Comparison of ENCODE assay signal across 2 cellular contexts in the genomic region with DNA sequence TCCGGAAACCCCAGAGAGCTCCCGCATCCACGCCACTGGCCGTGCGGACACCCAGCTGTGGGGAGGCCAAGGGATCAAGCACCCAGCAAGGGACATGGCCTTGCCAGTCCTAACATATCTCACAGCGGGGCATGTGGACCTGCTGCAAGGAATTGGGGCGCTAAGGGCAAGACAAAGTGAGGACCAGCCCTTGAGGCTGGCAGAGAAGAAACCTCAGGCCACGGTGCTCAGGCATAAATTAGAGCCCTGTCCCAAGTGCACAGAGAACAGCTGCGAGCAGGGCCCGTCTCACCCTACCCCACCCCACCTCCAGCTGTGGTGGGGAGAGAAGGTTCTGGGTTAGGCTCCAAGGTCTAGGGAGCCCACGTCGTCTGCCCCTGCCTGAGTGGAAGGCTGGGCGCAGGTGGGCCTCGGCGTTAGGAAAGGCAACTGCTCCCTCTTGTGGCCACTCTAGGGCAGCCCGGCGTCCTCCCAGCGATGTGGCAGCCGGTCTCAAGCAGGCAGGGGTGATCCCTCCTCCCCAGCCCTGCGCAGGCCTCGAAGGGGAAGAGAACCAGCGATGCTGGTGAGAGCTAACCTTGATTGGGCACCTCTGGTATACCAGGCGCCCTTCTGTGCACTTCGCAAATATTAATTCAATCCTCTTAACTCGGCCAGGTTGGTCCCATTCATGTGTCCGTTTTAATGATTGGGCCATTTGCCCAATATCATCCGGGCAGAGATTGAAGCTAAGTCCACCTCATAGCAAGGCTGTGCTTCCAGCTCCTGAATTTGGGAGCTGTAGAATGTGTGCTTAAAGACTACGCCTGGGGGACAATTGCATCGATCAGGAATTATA.
TF ChIP-seq lines count a peak whose summit lies in the region.

No MANE protein-coding gene starts in this region.

TF ChIP-seq in HEK293, 187 proteins besides CTCF, POLR2A, EP300 and RAD21 (continued from another document):
- TF ChIP-seq ZFP69B (tag by site-specific recombination; IDR thresholded peaks at IDR 0.05): 0 out of 2 replicates have a peak, but pooled peaks have one; percentile 41
- peak; percentile 13; the same call in 1 of the 2 replicates for TF ChIP-seq ZIC2 (tag by site-specific recombination; IDR thresholded peaks at IDR 0.05)
- peak; percentile 79 for TF ChIP-seq ZBTB48 (tag by site-specific recombination; IDR thresholded peaks at IDR 0.05)
- no peak for TF ChIP-seq ZNF488 (tag by site-specific recombination; IDR thresholded peaks at IDR 0.05)
- TF ChIP-seq OVOL3 (tag by site-specific recombination; IDR thresholded peaks at IDR 0.05): no peak
- 0 out of 2 replicates have a peak, but pooled peaks have one; percentile 29 for TF ChIP-seq PRDM10 (tag by site-specific recombination; IDR thresholded peaks at IDR 0.05)
- peak; percentile 68; the same call in 1 of the 2 replicates for TF ChIP-seq ZSCAN30 (tag by site-specific recombination; IDR thresholded peaks at IDR 0.05)
- TF ChIP-seq SCRT2 (tag by site-specific recombination; IDR thresholded peaks at IDR 0.05): peak; percentile 38; the same call in 1 of the 2 replicates
- no peak for TF ChIP-seq ZNF623 (tag by site-specific recombination; IDR thresholded peaks at IDR 0.05)
- peak; percentile 96 for TF ChIP-seq ZNF654 (tag by site-specific recombination; IDR thresholded peaks at IDR 0.05; ENCODE audit: low read depth)
- TF ChIP-seq, protein P1, sequence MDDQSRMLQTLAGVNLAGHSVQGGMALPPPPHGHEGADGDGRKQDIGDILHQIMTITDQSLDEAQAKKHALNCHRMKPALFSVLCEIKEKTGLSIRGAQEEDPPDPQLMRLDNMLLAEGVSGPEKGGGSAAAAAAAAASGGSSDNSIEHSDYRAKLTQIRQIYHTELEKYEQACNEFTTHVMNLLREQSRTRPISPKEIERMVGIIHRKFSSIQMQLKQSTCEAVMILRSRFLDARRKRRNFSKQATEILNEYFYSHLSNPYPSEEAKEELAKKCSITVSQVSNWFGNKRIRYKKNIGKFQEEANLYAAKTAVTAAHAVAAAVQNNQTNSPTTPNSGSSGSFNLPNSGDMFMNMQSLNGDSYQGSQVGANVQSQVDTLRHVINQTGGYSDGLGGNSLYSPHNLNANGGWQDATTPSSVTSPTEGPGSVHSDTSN (CRISPR knock-in tag; IDR thresholded peaks at IDR 0.05): peak; percentile 22; the same call in 1 of the 2 replicates
- 0 out of 2 replicates have a peak, but pooled peaks have one; percentile 22 for TF ChIP-seq INSM2 (tag by site-specific recombination; IDR thresholded peaks at IDR 0.05)
- TF ChIP-seq ZXDB (tag by site-specific recombination; IDR thresholded peaks at IDR 0.05): 0 out of 2 replicates have a peak, but pooled peaks have one; percentile 20
- peak; percentile 33; the same call in 1 of the 2 replicates for TF ChIP-seq ZNF335 (tag by site-specific recombination; conservative IDR thresholded peaks at IDR 0.05)

TF ChIP-seq in WTC11, 78 proteins besides CTCF, POLR2A, EP300 and RAD21 (continued from another document):
- TF ChIP-seq, protein P2, sequence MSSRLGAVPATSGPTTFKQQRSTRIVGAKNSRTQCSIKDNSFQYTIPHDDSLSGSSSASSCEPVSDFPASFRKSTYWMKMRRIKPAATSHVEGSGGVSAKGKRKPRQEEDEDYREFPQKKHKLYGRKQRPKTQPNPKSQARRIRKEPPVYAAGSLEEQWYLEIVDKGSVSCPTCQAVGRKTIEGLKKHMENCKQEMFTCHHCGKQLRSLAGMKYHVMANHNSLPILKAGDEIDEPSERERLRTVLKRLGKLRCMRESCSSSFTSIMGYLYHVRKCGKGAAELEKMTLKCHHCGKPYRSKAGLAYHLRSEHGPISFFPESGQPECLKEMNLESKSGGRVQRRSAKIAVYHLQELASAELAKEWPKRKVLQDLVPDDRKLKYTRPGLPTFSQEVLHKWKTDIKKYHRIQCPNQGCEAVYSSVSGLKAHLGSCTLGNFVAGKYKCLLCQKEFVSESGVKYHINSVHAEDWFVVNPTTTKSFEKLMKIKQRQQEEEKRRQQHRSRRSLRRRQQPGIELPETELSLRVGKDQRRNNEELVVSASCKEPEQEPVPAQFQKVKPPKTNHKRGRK (CRISPR knock-in tag; IDR thresholded peaks at IDR 0.05; ENCODE audit: borderline replicate concordance): peak; percentile 72; the same call in 1 of the 2 replicates
- no peak for TF ChIP-seq CREB1 (CRISPR knock-in tag; IDR thresholded peaks at IDR 0.05)
- TF ChIP-seq ETV6 (CRISPR knock-in tag; IDR thresholded peaks at IDR 0.05): peak; percentile 39; the same call in 1 of the 2 replicates
- TF ChIP-seq ZNF263 (CRISPR knock-in tag; IDR thresholded peaks at IDR 0.05; ENCODE audit: low read depth): peak; percentile 67; the same call in 1 of the 2 replicates
- 0 out of 2 replicates have a peak, but pooled peaks have one; percentile 54 for TF ChIP-seq FOXK1 (CRISPR knock-in tag; IDR thresholded peaks at IDR 0.05)
- TF ChIP-seq, protein P3, sequence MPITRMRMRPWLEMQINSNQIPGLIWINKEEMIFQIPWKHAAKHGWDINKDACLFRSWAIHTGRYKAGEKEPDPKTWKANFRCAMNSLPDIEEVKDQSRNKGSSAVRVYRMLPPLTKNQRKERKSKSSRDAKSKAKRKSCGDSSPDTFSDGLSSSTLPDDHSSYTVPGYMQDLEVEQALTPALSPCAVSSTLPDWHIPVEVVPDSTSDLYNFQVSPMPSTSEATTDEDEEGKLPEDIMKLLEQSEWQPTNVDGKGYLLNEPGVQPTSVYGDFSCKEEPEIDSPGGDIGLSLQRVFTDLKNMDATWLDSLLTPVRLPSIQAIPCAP (CRISPR knock-in tag; IDR thresholded peaks at IDR 0.05): 0 out of 2 replicates have a peak, but pooled peaks have one; percentile 28
- peak; percentile 53; the same call in 1 of the 2 replicates for TF ChIP-seq TEAD1 (CRISPR knock-in tag; IDR thresholded peaks at IDR 0.05)
- TF ChIP-seq, protein P4, sequence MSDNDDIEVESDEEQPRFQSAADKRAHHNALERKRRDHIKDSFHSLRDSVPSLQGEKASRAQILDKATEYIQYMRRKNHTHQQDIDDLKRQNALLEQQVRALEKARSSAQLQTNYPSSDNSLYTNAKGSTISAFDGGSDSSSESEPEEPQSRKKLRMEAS (CRISPR knock-in tag; IDR thresholded peaks at IDR 0.05): peak; percentile 85
- TF ChIP-seq TEAD4 (CRISPR knock-in tag; IDR thresholded peaks at IDR 0.05): 0 out of 2 replicates have a peak, but pooled peaks have one; percentile 26
- TF ChIP-seq SOX15 (CRISPR knock-in tag; IDR thresholded peaks at IDR 0.05): no peak
